ENCODE assay signal across 7 cellular contexts in the genomic region with DNA sequence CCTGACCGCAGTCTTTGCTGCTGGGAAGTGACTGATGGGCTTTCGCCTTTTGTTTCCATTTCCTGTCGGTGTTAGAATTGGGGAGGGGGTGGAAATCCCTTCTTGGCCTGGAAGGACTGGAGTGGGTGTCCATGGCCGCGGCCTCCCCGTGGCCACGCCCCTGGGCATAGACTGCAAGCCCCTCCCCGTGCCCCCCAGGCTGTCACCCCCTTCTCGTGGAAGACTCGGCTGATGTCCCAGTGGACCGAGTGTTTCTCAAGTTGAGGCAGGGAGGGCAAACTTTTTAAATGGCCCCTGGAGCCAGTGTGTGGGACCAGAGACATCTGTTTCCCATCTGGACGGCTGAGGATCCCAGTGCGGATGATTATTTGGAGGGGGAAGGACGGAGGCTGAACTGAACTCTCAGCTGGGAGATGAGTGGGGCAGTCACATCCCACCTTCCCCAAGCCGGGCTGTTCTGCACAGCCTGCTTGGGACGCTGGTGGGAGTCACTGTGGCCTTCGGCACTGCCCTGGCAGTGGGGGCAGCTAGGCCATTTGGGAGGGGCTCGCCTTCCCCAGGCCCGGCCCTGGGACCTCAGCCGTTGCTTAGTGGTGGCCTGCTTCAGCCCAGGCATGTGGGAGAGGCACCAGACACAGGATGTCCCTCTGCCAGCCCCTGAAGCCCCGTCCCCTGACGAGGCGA. TPM values are rescaled to one million over a fixed set of nuclear protein-coding genes. Genes with fewer than 3 reads are reported as not detected.
A peak's percentile ranks its signal among the peaks of the same experiment; 100 is the strongest.
DNase-seq lines count a peak whose midpoint lies in the region; ATAC-seq lines count a peak whose summit lies in the region.

No MANE protein-coding gene starts in this region.

- peak overlapping the region; percentile 87 for H3K4me3 ChIP-seq in iPS-11a (ENCODE audit: low read depth, low read length)

- peak overlapping the region; percentile 82 for H3K27ac Mint-ChIP-seq in activated naive CD8-positive, alpha-beta T cell treated with anti-CD3 and anti-CD28 coated beads, Interleukin-2, amount 50 U/mL, for 24 hours
- peak overlapping the region; percentile 89 for H3K27ac Mint-ChIP-seq in stimulated activated naive B cell treated with anti-CD40 and anti-IgM and Interleukin-4, amounts not matched to agents 10 μg/mL and 1 μg/mL and 100 μg/mL, for 72 hours

- H3K27me3 Mint-ChIP-seq in activated naive CD8-positive, alpha-beta T cell treated with anti-CD3 and anti-CD28 coated beads, Interleukin-2, amount 50 U/mL, for 24 hours, result no peaks in the 10 kb centered on the region
- H3K27me3 Mint-ChIP-seq in stimulated activated naive B cell treated with anti-CD40 and anti-IgM and Interleukin-4, amounts not matched to agents 10 μg/mL and 1 μg/mL and 100 μg/mL, for 72 hours, result no peaks in the 10 kb centered on the region

- no peak for ATAC-seq in activated naive CD8-positive, alpha-beta T cell treated with anti-CD3 and anti-CD28 coated beads, Interleukin-2, amount 50 U/mL, for 24 hours
- ATAC-seq in stimulated activated naive B cell treated with anti-CD40 and anti-IgM and Interleukin-4, amounts not matched to agents 10 μg/mL and 1 μg/mL and 100 μg/mL, for 72 hours (replicated peaks), result no peak
- no peak for ATAC-seq in esophagus mucosa
- ATAC-seq in HG02759 (IDR thresholded peaks at IDR 0.05; ENCODE audit: unreplicated experiment), result no peak

- H3K36me3 Mint-ChIP-seq in activated naive CD8-positive, alpha-beta T cell treated with anti-CD3 and anti-CD28 coated beads, Interleukin-2, amount 50 U/mL, for 24 hours (ENCODE audit: low read depth), result no peaks in the 10 kb centered on the region
- peaks cover 4 to 13% of the 10 kb centered on the region in 2 donors for H3K36me3 Mint-ChIP-seq in stimulated activated naive B cell treated with anti-CD40 and anti-IgM and Interleukin-4, amounts not matched to agents 10 μg/mL and 1 μg/mL and 100 μg/mL, for 72 hours

- DNase-seq in HS-5 (ENCODE audit: low read depth) (peak; percentile 30), MV-4-11 (lab: John Stamatoyannopoulos, UW) (no peak)
- DNase-seq in activated naive CD8-positive, alpha-beta T cell treated with anti-CD3 and anti-CD28 coated beads, Interleukin-2, amount 50 U/mL, for 24 hours, result no peak
- DNase-seq in stimulated activated naive B cell treated with anti-CD40 and anti-IgM and Interleukin-4, amounts not matched to agents 10 μg/mL and 1 μg/mL and 100 μg/mL, for 72 hours, result no peak

- peaks cover 34% of the 10 kb centered on the region for H3K4me1 Mint-ChIP-seq in activated naive CD8-positive, alpha-beta T cell treated with anti-CD3 and anti-CD28 coated beads, Interleukin-2, amount 50 U/mL, for 24 hours
- H3K4me1 Mint-ChIP-seq in stimulated activated naive B cell treated with anti-CD40 and anti-IgM and Interleukin-4, amounts not matched to agents 10 μg/mL and 1 μg/mL and 100 μg/mL, for 72 hours, result peaks cover 50 to 65% of the 10 kb centered on the region in 2 donors

- H3K4me3 Mint-ChIP-seq in activated naive CD8-positive, alpha-beta T cell treated with anti-CD3 and anti-CD28 coated beads, Interleukin-2, amount 50 U/mL, for 24 hours, result peak overlapping the region; percentile 89
- H3K4me3 Mint-ChIP-seq in stimulated activated naive B cell treated with anti-CD40 and anti-IgM and Interleukin-4, amounts not matched to agents 10 μg/mL and 1 μg/mL and 100 μg/mL, for 72 hours, result peak overlapping the region; percentile 89 to 95

- H3K9me3 Mint-ChIP-seq in activated naive CD8-positive, alpha-beta T cell treated with anti-CD3 and anti-CD28 coated beads, Interleukin-2, amount 50 U/mL, for 24 hours, result no peaks in the 10 kb centered on the region
- no peaks in the 10 kb centered on the region for H3K9me3 Mint-ChIP-seq in stimulated activated naive B cell treated with anti-CD40 and anti-IgM and Interleukin-4, amounts not matched to agents 10 μg/mL and 1 μg/mL and 100 μg/mL, for 72 hours

RNA-seq across cellular contexts. Expression of a gene that starts 1.6 kb away (rescaled TPM):
- total RNA-seq in esophagus mucosa, result 150 TPM

RNA-seq across cellular contexts. Expression of a gene that starts 21.9 kb away (rescaled TPM):
- 36.7 TPM for total RNA-seq in esophagus mucosa
